9 cellular contexts compared by ENCODE assay signal in the genomic region with DNA sequence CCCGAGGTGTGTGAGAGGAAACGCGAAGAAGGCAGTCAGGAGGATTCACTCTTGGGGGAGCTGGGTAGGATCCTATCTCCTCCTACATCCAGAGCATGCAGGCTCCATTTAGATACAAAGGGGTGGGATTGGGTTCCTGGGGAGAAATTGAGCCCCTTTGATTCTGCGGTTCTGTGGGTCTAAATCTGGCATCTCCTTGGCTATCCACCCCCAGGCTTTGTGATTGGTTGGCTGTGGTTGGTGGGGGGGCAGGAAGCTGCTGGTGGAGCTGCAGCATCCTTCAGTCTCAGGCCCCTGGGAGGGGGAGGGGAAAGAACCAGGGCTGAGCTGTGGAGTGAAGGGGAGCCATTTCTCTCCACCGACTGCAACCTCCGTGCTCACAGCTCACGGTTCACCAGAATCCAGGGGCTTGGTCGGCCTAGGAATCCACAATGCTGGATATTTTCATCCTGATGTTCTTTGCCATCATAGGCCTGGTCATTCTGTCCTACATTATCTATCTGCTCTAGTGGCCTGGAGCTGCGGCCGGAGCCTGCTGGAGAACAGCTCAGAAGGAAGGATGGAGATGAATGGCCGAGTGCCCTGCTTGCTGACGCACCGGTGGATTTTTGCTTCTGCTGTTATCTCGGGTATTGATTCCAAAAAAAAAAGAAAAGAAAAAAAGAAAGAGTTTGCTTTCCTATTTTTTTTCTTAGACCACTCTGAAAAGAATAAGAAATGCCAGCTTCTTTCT.
A peak's percentile ranks its signal among the peaks of the same experiment; 100 is the strongest.
DNase-seq lines count a peak whose midpoint lies in the region; ATAC-seq and TF ChIP-seq lines count a peak whose summit lies in the region.
"Had no signal": no experiment of that assay in that cellular context is flagged by ENCODE, and none has a peak within 500 bp of the region (broad histone marks: within the 10 kb centered on the region; RNA-seq: fewer than 3 reads in every experiment).

A gene (plus strand): TSS at position 352 of the 733 bp plus-strand sequence.

- 51% methylated on average over 14 of the region's 14 CpGs for WGBS in prostate gland

- no peaks in the 10 kb centered on the region for H3K27me3 Mint-ChIP-seq in activated naive CD4-positive, alpha-beta T cell treated with anti-CD3 and anti-CD28 coated beads, Interleukin-2, amount 10 ng/mL, durations not matched to agents 7 days and 5 days

- peak within 1 kb of the TSS; percentile 35; the same call in 1 of the 2 replicates for H3K4me3 ChIP-seq in HUES48 (ENCODE audit: low read depth, low read length)
- peak within 1 kb of the TSS; percentile 21 for H3K4me3 ChIP-seq in iPS-15b (ENCODE audit: low read depth, low read length)
- no peak within 1 kb of the TSS for H3K4me3 ChIP-seq in prostate gland
- H3K4me3 ChIP-seq: SK-N-MC had no signal

- no peaks in the 10 kb centered on the region for H3K9me3 Mint-ChIP-seq in activated naive CD4-positive, alpha-beta T cell treated with anti-CD3 and anti-CD28 coated beads, Interleukin-2, amount 10 ng/mL, durations not matched to agents 7 days and 5 days

- no peaks in the 10 kb centered on the region for H3K27me3 ChIP-seq in HUES48 (ENCODE audit: control insufficient read depth, insufficient read depth, low read length)
- no peaks in the 10 kb centered on the region for H3K27me3 ChIP-seq in iPS-15b (ENCODE audit: control insufficient read depth, insufficient read depth, low read length)
- no peaks in the 10 kb centered on the region for H3K27me3 ChIP-seq in prostate gland (replicated peaks; ENCODE audit: insufficient read depth)

- H3K9me3 ChIP-seq in HUES48 (ENCODE audit: control insufficient read depth, insufficient read depth, low read length), result no peaks in the 10 kb centered on the region
- no peaks in the 10 kb centered on the region for H3K9me3 ChIP-seq in iPS-15b (ENCODE audit: control insufficient read depth, insufficient read depth, low read length)
- H3K9me3 ChIP-seq in prostate gland, result no peaks in the 10 kb centered on the region

- H3K27ac Mint-ChIP-seq in activated naive CD4-positive, alpha-beta T cell treated with anti-CD3 and anti-CD28 coated beads, Interleukin-2, amount 10 ng/mL, durations not matched to agents 7 days and 5 days, result peak within 1 kb of the TSS; percentile 66

- no peak for ATAC-seq in left lobe of liver

- TF ChIP-seq CTCF in prostate gland (IDR thresholded peaks at IDR 0.05), result no peak

- peaks cover 18% of the 10 kb centered on the region for H3K4me1 ChIP-seq in HUES48 (ENCODE audit: control insufficient read depth, insufficient read depth, low read length)
- peaks cover 8% of the 10 kb centered on the region for H3K4me1 ChIP-seq in iPS-15b (ENCODE audit: control insufficient read depth, insufficient read depth, low read length)
- no peaks in the 10 kb centered on the region for H3K4me1 ChIP-seq in prostate gland (replicated peaks)

- H3K9ac ChIP-seq in HUES48 (ENCODE audit: low read depth, low read length) (no peak within 1 kb of the TSS), iPS-15b (ENCODE audit: low read depth, low read length) (no peak within 1 kb of the TSS)

- TF ChIP-seq POLR2A in prostate gland (IDR thresholded peaks at IDR 0.05), result no peak

- peak; percentile 68 for DNase-seq in activated naive CD4-positive, alpha-beta T cell treated with anti-CD3 and anti-CD28 coated beads, Interleukin-2, amount 10 ng/mL, durations not matched to agents 7 days and 5 days
- peak; percentile 43 to 44 for DNase-seq in stimulated activated CD8-positive, alpha-beta memory T cell treated with anti-CD3 and anti-CD28 coated beads, Interleukin-2, amount 100 ng/mL, for 48 hours (ENCODE audit: low read depth in 2 of 2)
- DNase-seq in GOT3 (lab: John Stamatoyannopoulos, UW) (no peak), left lobe of liver (ENCODE audit: low spot score) (no peak), NCI-H345 treated with DMSO at 0.1 percent for 48 hours (lab: John Stamatoyannopoulos, UW; ENCODE audit: unreplicated experiment) (no peak), prostate gland (ENCODE audit: low spot score) (no peak)

- H3K36me3 ChIP-seq in HUES48 (ENCODE audit: control insufficient read depth, insufficient read depth, low read length) (no peaks in the 10 kb centered on the region), iPS-15b (ENCODE audit: control insufficient read depth, insufficient read depth, low read length) (no peaks in the 10 kb centered on the region), prostate gland (no peaks in the 10 kb centered on the region)

- peaks cover 30% of the 10 kb centered on the region for H3K4me1 Mint-ChIP-seq in activated naive CD4-positive, alpha-beta T cell treated with anti-CD3 and anti-CD28 coated beads, Interleukin-2, amount 10 ng/mL, durations not matched to agents 7 days and 5 days

- H3K27ac ChIP-seq in HUES48 (ENCODE audit: low read depth, low read length), result peak within 1 kb of the TSS; percentile 65
- no peak within 1 kb of the TSS for H3K27ac ChIP-seq in prostate gland
- H3K27ac ChIP-seq: SK-N-MC had no signal

- intact Hi-C loops in prostate gland (cut with DNase I), result loop anchor here (2.0 to 5.0 kb wide), 2 partner anchors 45 to 53 kb away; a partner anchor contains a TSS

- CTCF ChIA-PET in activated naive CD4-positive, alpha-beta T cell treated with anti-CD3 and anti-CD28 coated beads, Interleukin-2, amount 10 ng/mL, durations not matched to agents 7 days and 5 days (lab: Charles Lee), result interaction anchor here (0.6 to 3.8 kb wide), 12 partner anchors 8 to 319 kb away, joined by 3 to 13 read pairs (median 4); a partner anchor contains a TSS

- no peak within 1 kb of the TSS for H3K4me3 Mint-ChIP-seq in activated naive CD4-positive, alpha-beta T cell treated with anti-CD3 and anti-CD28 coated beads, Interleukin-2, amount 10 ng/mL, durations not matched to agents 7 days and 5 days

- peaks cover 15% of the 10 kb centered on the region for H3K36me3 Mint-ChIP-seq in activated naive CD4-positive, alpha-beta T cell treated with anti-CD3 and anti-CD28 coated beads, Interleukin-2, amount 10 ng/mL, durations not matched to agents 7 days and 5 days

Comparison
In these comparisons a context has a peak if more than half of its experiments do, and no peak if none do; other contexts are left out.
1. H3K4me3 ChIP-seq: peak in HUES48 (single experiment) and iPS-15b (single experiment); none in prostate gland (0 of 2).
2. DNase-seq: peak in activated naive CD4-positive, alpha-beta T cell treated with anti-CD3 and anti-CD28 coated beads, Interleukin-2, amount 10 ng/mL, durations not matched to agents 7 days and 5 days (single experiment) and stimulated activated CD8-positive, alpha-beta memory T cell treated with anti-CD3 and anti-CD28 coated beads, Interleukin-2, amount 100 ng/mL, for 48 hours (2 of 2); none in GOT3 (single experiment), left lobe of liver (single experiment), NCI-H345 treated with DMSO at 0.1 percent for 48 hours (single experiment) and prostate gland (single experiment).